Comparison of ENCODE assay signal across 8 cellular contexts in genomic region chrX:149286940-149287349, GRCh38.
DNase-seq lines count a peak whose midpoint lies in the region; ATAC-seq, FAIRE-seq and TF ChIP-seq lines count a peak whose summit lies in the region.

No MANE protein-coding gene starts in this region.

- peak in 2 of 3 experiments; percentile 15 to 41 for TF ChIP-seq CTCF in ascending aorta (IDR thresholded peaks at IDR 0.05)

- no peaks in the 10 kb centered on the region for H3K27me3 ChIP-seq in ascending aorta

- intact Hi-C loops in ascending aorta (cut with DNase I) = no loop called here

- no peaks in the 10 kb centered on the region for H3K9me3 ChIP-seq in ascending aorta

- in situ Hi-C loops in KBM-7 (cut with MboI; ENCODE audit: low pct_unique_long_range_greater_than_20kb, low sequenced_read_pairs) = no loop called here

- peak; percentile 67 for ATAC-seq in GM19463 (IDR thresholded peaks at IDR 0.05; ENCODE audit: unreplicated experiment)
- 0 out of 3 replicates have a peak, but pooled peaks have one; percentile 20 for ATAC-seq in SK-N-SH treated with all-trans-retinoic acid at 6 μM for 48 hours
- no peak for ATAC-seq in GM21737 (IDR thresholded peaks at IDR 0.05; ENCODE audit: unreplicated experiment)

- FAIRE-seq in islet of Langerhans (lab: Jason Lieb, UNC) = peak; percentile 92

- no peaks in the 10 kb centered on the region for H3K4me1 ChIP-seq in ascending aorta

- no peaks in the 10 kb centered on the region for H3K36me3 ChIP-seq in ascending aorta

- peak; percentile 39 for DNase-seq in DMS153 treated with DMSO at 0.1 percent for 48 hours (lab: John Stamatoyannopoulos, UW; ENCODE audit: unreplicated experiment)
- DNase-seq in KBM-7 = peak; percentile 72
- DNase-seq in ascending aorta (ENCODE audit: low spot score in 2 of 2) = no peak
- DNase-seq in stimulated activated CD4-positive, alpha-beta T cell treated with anti-CD3 and anti-CD28 coated beads, Interleukin-4, amount 100 ng/mL, for 24 hours = peak; percentile 31

- no peak overlapping the region for H3K27ac ChIP-seq in ascending aorta

- no peak overlapping the region for H3K4me3 ChIP-seq in ascending aorta

TF ChIP-seq in SK-N-SH treated with all-trans-retinoic acid at 6 μM for 48 hours, 23 proteins besides CTCF, POLR2A, EP300 and RAD21:
- TF ChIP-seq BACH2 (CRISPR knock-in tag; IDR thresholded peaks at IDR 0.05; ENCODE audit: borderline replicate concordance) (no peak), PATZ1 (CRISPR knock-in tag; IDR thresholded peaks at IDR 0.05; ENCODE audit: borderline replicate concordance) (no peak), RARB (CRISPR knock-in tag; IDR thresholded peaks at IDR 0.05) (no peak), ZNF565 (CRISPR knock-in tag; conservative IDR thresholded peaks at IDR 0.05; ENCODE audit: low read depth) (no peak), ISL1 (CRISPR knock-in tag; IDR thresholded peaks at IDR 0.05) (no peak), CSRNP3 (CRISPR knock-in tag; IDR thresholded peaks at IDR 0.05) (no peak), ESRRG (CRISPR knock-in tag; IDR thresholded peaks at IDR 0.05) (no peak), PPARA (CRISPR knock-in tag; IDR thresholded peaks at IDR 0.05; ENCODE audit: borderline replicate concordance) (no peak), CREB5 (CRISPR knock-in tag; IDR thresholded peaks at IDR 0.05; ENCODE audit: low read depth) (no peak), TOX (CRISPR knock-in tag; IDR thresholded peaks at IDR 0.05; ENCODE audit: borderline replicate concordance) (no peak), GLIS3 (CRISPR knock-in tag; IDR thresholded peaks at IDR 0.05) (no peak), TSHZ2 (CRISPR knock-in tag; IDR thresholded peaks at IDR 0.05) (no peak), POU6F1 (CRISPR knock-in tag; IDR thresholded peaks at IDR 0.05; ENCODE audit: borderline replicate concordance, low read depth) (no peak), ZFP3 (CRISPR knock-in tag; IDR thresholded peaks at IDR 0.05) (no peak), ARNTL (CRISPR knock-in tag; IDR thresholded peaks at IDR 0.05; ENCODE audit: borderline replicate concordance, low read depth) (no peak), ZNF8 (CRISPR knock-in tag; IDR thresholded peaks at IDR 0.05) (no peak), SNAI2 (CRISPR knock-in tag; IDR thresholded peaks at IDR 0.05) (no peak), TCF4 (CRISPR knock-in tag; IDR thresholded peaks at IDR 0.05; ENCODE audit: borderline replicate concordance) (no peak), ZNF70 (CRISPR knock-in tag; IDR thresholded peaks at IDR 0.05) (no peak)
TF ChIP-seq in SK-N-SH treated with all-trans-retinoic acid at 6 μM for 48 hours: peak in this region for 0.

Comparison
In these comparisons a context has a peak if more than half of its experiments do, and no peak if none do; other contexts are left out.
1. DNase-seq: peak in DMS153 treated with DMSO at 0.1 percent for 48 hours (single experiment), KBM-7 (single experiment) and stimulated activated CD4-positive, alpha-beta T cell treated with anti-CD3 and anti-CD28 coated beads, Interleukin-4, amount 100 ng/mL, for 24 hours (single experiment); none in ascending aorta (0 of 2).